In the genomic region with DNA sequence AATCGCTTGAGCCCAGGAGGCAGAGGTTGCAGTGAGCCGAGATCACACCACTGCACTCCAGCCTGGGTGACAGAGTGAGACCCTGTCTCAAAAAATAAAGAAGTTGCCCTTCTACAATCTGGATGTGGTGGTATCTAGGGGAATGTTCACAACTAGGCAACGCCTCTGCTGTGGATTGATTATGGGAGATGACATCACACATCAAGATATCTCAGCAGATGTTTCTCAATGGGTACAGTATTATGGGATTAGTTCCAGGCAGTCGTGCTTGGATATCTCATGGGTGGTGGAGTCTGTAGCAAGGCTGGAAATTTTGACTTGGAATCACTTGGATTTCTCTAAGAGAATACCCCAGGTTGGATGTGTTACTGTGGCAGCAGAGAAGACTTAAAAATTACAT, we compare ENCODE assay signal across 13 cellular contexts. TPM values are rescaled to one million over a fixed set of nuclear protein-coding genes. Genes with fewer than 3 reads are reported as not detected.
DNase-seq lines count a peak whose midpoint lies in the region; ATAC-seq and TF ChIP-seq lines count a peak whose summit lies in the region.
"Had no signal": no experiment of that assay in that cellular context is flagged by ENCODE, and none has a peak within 500 bp of the region (broad histone marks: within the 10 kb centered on the region; RNA-seq: fewer than 3 reads in every experiment).

No MANE protein-coding gene starts in this region.

- H3K4me1 Mint-ChIP-seq in T-helper 2 cell treated with Interferon-gamma antibody and Interleukin-4, amounts not matched to agents 5 μg/mL and 100 μg/mL, for 36 hours (ENCODE audit: low read depth) = peaks cover 73% of the 10 kb centered on the region
- peaks cover 56 to 66% (median 58%) of the 10 kb centered on the region in 3 donors for H3K4me1 Mint-ChIP-seq in IgD-negative memory B cell
- peaks cover 79% of the 10 kb centered on the region for H3K4me1 Mint-ChIP-seq in activated CD8-positive, alpha-beta T cell treated with anti-CD3 and anti-CD28 coated beads, Interleukin-2, amount 10 ng/mL, durations not matched to agents 7 days and 5 days (ENCODE audit: low read depth)
- H3K4me1 Mint-ChIP-seq in naive thymus-derived CD8-positive, alpha-beta T cell = peaks cover 52 to 94% (median 88%) of the 10 kb centered on the region in 4 donors

- no peaks in the 10 kb centered on the region for H3K27me3 Mint-ChIP-seq in T-helper 2 cell treated with Interferon-gamma antibody and Interleukin-4, amounts not matched to agents 5 μg/mL and 100 μg/mL, for 36 hours (ENCODE audit: low read depth)
- H3K27me3 Mint-ChIP-seq in IgD-negative memory B cell = peaks cover 1% of the 10 kb centered on the region
- no peaks in the 10 kb centered on the region for H3K27me3 Mint-ChIP-seq in activated CD8-positive, alpha-beta T cell treated with anti-CD3 and anti-CD28 coated beads, Interleukin-2, amount 10 ng/mL, durations not matched to agents 7 days and 5 days (ENCODE audit: low read depth)
- H3K27me3 Mint-ChIP-seq in naive thymus-derived CD8-positive, alpha-beta T cell = no peaks in the 10 kb centered on the region

- H3K9me3 Mint-ChIP-seq in T-helper 2 cell treated with Interferon-gamma antibody and Interleukin-4, amounts not matched to agents 5 μg/mL and 100 μg/mL, for 36 hours = no peaks in the 10 kb centered on the region
- no peaks in the 10 kb centered on the region for H3K9me3 Mint-ChIP-seq in IgD-negative memory B cell
- H3K9me3 Mint-ChIP-seq in activated CD8-positive, alpha-beta T cell treated with anti-CD3 and anti-CD28 coated beads, Interleukin-2, amount 10 ng/mL, durations not matched to agents 7 days and 5 days (ENCODE audit: insufficient read depth) = no peaks in the 10 kb centered on the region
- no peaks in the 10 kb centered on the region for H3K9me3 Mint-ChIP-seq in naive thymus-derived CD8-positive, alpha-beta T cell

- peaks cover 63% of the 10 kb centered on the region for H3K36me3 Mint-ChIP-seq in T-helper 2 cell treated with Interferon-gamma antibody and Interleukin-4, amounts not matched to agents 5 μg/mL and 100 μg/mL, for 36 hours (ENCODE audit: low read depth)
- peaks cover 12% of the 10 kb centered on the region for H3K36me3 Mint-ChIP-seq in IgD-negative memory B cell
- H3K36me3 Mint-ChIP-seq in activated CD8-positive, alpha-beta T cell treated with anti-CD3 and anti-CD28 coated beads, Interleukin-2, amount 10 ng/mL, durations not matched to agents 7 days and 5 days (ENCODE audit: low read depth) = peaks cover 63% of the 10 kb centered on the region
- H3K36me3 Mint-ChIP-seq in naive thymus-derived CD8-positive, alpha-beta T cell = peaks cover 0 to 41% (median 6%) of the 10 kb centered on the region in 3 donors

- H3K4me3 Mint-ChIP-seq in T-helper 2 cell treated with Interferon-gamma antibody and Interleukin-4, amounts not matched to agents 5 μg/mL and 100 μg/mL, for 36 hours = peak overlapping the region; percentile 71
- H3K4me3 Mint-ChIP-seq in IgD-negative memory B cell = peak overlapping the region in 3 of 4 donors; percentile 17 to 49 (median 39)
- no peak overlapping the region for H3K4me3 Mint-ChIP-seq in activated CD8-positive, alpha-beta T cell treated with anti-CD3 and anti-CD28 coated beads, Interleukin-2, amount 10 ng/mL, durations not matched to agents 7 days and 5 days
- H3K4me3 Mint-ChIP-seq in naive thymus-derived CD8-positive, alpha-beta T cell = peak overlapping the region in 9 of 10 donors; percentile 2 to 84 (median 62)

- TF ChIP-seq POLR2A in lower leg skin (IDR thresholded peaks at IDR 0.05) (no peak), GM18505 (IDR thresholded peaks at IDR 0.05; ENCODE audit: borderline replicate concordance, extremely low read depth, insufficient read depth, insufficient read length) (no peak)

- WGBS in lower leg skin, 2 donors = 85 to 86% methylated on average over 4 of the region's 4 CpGs

- POLR2A ChIA-PET in activated CD8-positive, alpha-beta T cell treated with anti-CD3 and anti-CD28 coated beads, Interleukin-2, amount 10 ng/mL, durations not matched to agents 7 days and 5 days (lab: Charles Lee) = interaction anchor here (0.6 to 2.4 kb wide), 4 partner anchors 29 to 144 kb away, joined by 4 to 13 read pairs (median 4); partner anchors contain the start of gene IL10RB
- POLR2A ChIA-PET in naive thymus-derived CD8-positive, alpha-beta T cell (lab: Charles Lee) = interaction anchor here (0.6 to 3.6 kb wide), 9 partner anchors 8 to 202 kb away, joined by 3 to 11 read pairs (median 3); partner anchors contain the start of genes IFNAR1, IFNAR2 and IL10RB

- no peak overlapping the region for H3K4me3 ChIP-seq in lower leg skin (ENCODE audit: low read depth, poor library complexity, severe bottlenecking)
- H3K4me3 ChIP-seq: ovary, tibial artery had no signal

- CTCF ChIA-PET in activated CD8-positive, alpha-beta T cell treated with anti-CD3 and anti-CD28 coated beads, Interleukin-2, amount 10 ng/mL, durations not matched to agents 7 days and 5 days (lab: Charles Lee) = interaction anchor here (0.8 to 2.9 kb wide), 7 partner anchors 10 to 124 kb away, joined by 3 to 10 read pairs (median 7); partner anchors contain the start of gene IFNAR1

- intact Hi-C loops in lower leg skin (cut with DNase I; ENCODE audit: low total_unique reads) = no loop called here

- H3K27ac Mint-ChIP-seq in T-helper 2 cell treated with Interferon-gamma antibody and Interleukin-4, amounts not matched to agents 5 μg/mL and 100 μg/mL, for 36 hours = peak overlapping the region; percentile 89
- peak overlapping the region in 2 of 3 donors; percentile 34 to 96 for H3K27ac Mint-ChIP-seq in IgD-negative memory B cell
- peak overlapping the region; percentile 87 for H3K27ac Mint-ChIP-seq in activated CD8-positive, alpha-beta T cell treated with anti-CD3 and anti-CD28 coated beads, Interleukin-2, amount 10 ng/mL, durations not matched to agents 7 days and 5 days
- peak overlapping the region; percentile 78 to 98 (median 89) for H3K27ac Mint-ChIP-seq in naive thymus-derived CD8-positive, alpha-beta T cell

- no peak for DNase-seq in T-helper 2 cell treated with Interferon-gamma antibody and Interleukin-4, amounts not matched to agents 5 μg/mL and 100 μg/mL, for 36 hours (ENCODE audit: low spot score)
- no peak for DNase-seq in T-helper 2 cell
- DNase-seq in activated CD8-positive, alpha-beta T cell treated with anti-CD3 and anti-CD28 coated beads, Interleukin-2, amount 10 ng/mL, durations not matched to agents 7 days and 5 days = no peak
- DNase-seq in naive thymus-derived CD8-positive, alpha-beta T cell = no peak
- DNase-seq in lower leg skin (ENCODE audit: low spot score in 2 of 2) = no peak
- no peak for DNase-seq in NCI-H1105 treated with DMSO at 0.1 percent for 48 hours (lab: John Stamatoyannopoulos, UW)
- DNase-seq: mesendoderm, NCI-H1417, NCI-H510A treated with DMSO at 0.1 percent for 48 hours, ovary, tibial artery had no signal

- no peak for ATAC-seq in activated CD8-positive, alpha-beta T cell treated with anti-CD3 and anti-CD28 coated beads, Interleukin-2, amount 10 ng/mL, durations not matched to agents 7 days and 5 days
- ATAC-seq in naive thymus-derived CD8-positive, alpha-beta T cell = no peak
- ATAC-seq in GM18505 (IDR thresholded peaks at IDR 0.05; ENCODE audit: unreplicated experiment) = no peak

- no peak for TF ChIP-seq CTCF in lower leg skin (IDR thresholded peaks at IDR 0.05)

RNA-seq across cellular contexts. Expression of gene IFNAR2, which starts 7.7 kb away (rescaled TPM):
- polyA plus RNA-seq in IgD-negative memory B cell = 57.2 TPM
- total RNA-seq in activated CD8-positive, alpha-beta T cell treated with anti-CD3 and anti-CD28 coated beads, Interleukin-2, amount 10 ng/mL, durations not matched to agents 7 days and 5 days = 10 to 100 TPM; 54.6 to 62.4 TPM
- 10 to 100 TPM; 59.7 to 66.4 TPM for total RNA-seq in naive thymus-derived CD8-positive, alpha-beta T cell
- 10 to 100 TPM; 53.9 to 72.9 (median 63.3) TPM for polyA plus RNA-seq in naive thymus-derived CD8-positive, alpha-beta T cell
- total RNA-seq in lower leg skin = 10 to 100 TPM in 1 of 4 donors, 1 to 10 TPM in 3; 2.7 to 14.2 (median 2.9) TPM

RNA-seq across cellular contexts. Expression of gene IL10RB, which starts 28.7 kb away (rescaled TPM):
- 56.6 TPM for polyA plus RNA-seq in IgD-negative memory B cell
- total RNA-seq in activated CD8-positive, alpha-beta T cell treated with anti-CD3 and anti-CD28 coated beads, Interleukin-2, amount 10 ng/mL, durations not matched to agents 7 days and 5 days = 10 to 100 TPM; 37.1 to 44.2 TPM
- 10 to 100 TPM; 29.4 to 33.2 TPM for total RNA-seq in naive thymus-derived CD8-positive, alpha-beta T cell
- 10 to 100 TPM; 44.6 to 50.6 (median 50.5) TPM for polyA plus RNA-seq in naive thymus-derived CD8-positive, alpha-beta T cell
- total RNA-seq in lower leg skin = 10 to 100 TPM; 27.6 to 33.3 (median 30.2) TPM
